In genomic region chr5:41796061-41796460, GRCh38 we compare ENCODE assay signal across 3 cellular contexts.
TF ChIP-seq lines count a peak whose summit lies in the region.

No MANE protein-coding gene starts in this region.

TF ChIP-seq in A549, 52 proteins besides CTCF, POLR2A, EP300 and RAD21:
- TF ChIP-seq ZC3H11A (IDR thresholded peaks at IDR 0.05): no peak
- TF ChIP-seq JUN (IDR thresholded peaks at IDR 0.05): no peak
TF ChIP-seq in A549: peak in this region for 0.

TF ChIP-seq in IMR-90, 13 proteins besides CTCF, POLR2A, EP300 and RAD21:
- TF ChIP-seq MAFK (IDR thresholded peaks at IDR 0.05; ENCODE audit: low read depth, low read length): no peak
- TF ChIP-seq CEBPB (IDR thresholded peaks at IDR 0.05; ENCODE audit: low read depth, low read length): no peak
- no peak for TF ChIP-seq CHD1 (IDR thresholded peaks at IDR 0.05; ENCODE audit: low read depth, low read length)
- TF ChIP-seq FOS (IDR thresholded peaks at IDR 0.05; ENCODE audit: low read depth, low read length): no peak
- TF ChIP-seq SMC3 (IDR thresholded peaks at IDR 0.05; ENCODE audit: low read depth, low read length): no peak
- TF ChIP-seq NFE2L2 (IDR thresholded peaks at IDR 0.05; ENCODE audit: low read depth, low read length): no peak
- TF ChIP-seq RFX5 (IDR thresholded peaks at IDR 0.05; ENCODE audit: low read depth, low read length): no peak
- TF ChIP-seq, protein P1, sequence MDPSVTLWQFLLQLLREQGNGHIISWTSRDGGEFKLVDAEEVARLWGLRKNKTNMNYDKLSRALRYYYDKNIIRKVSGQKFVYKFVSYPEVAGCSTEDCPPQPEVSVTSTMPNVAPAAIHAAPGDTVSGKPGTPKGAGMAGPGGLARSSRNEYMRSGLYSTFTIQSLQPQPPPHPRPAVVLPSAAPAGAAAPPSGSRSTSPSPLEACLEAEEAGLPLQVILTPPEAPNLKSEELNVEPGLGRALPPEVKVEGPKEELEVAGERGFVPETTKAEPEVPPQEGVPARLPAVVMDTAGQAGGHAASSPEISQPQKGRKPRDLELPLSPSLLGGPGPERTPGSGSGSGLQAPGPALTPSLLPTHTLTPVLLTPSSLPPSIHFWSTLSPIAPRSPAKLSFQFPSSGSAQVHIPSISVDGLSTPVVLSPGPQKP (IDR thresholded peaks at IDR 0.05; ENCODE audit: borderline replicate concordance, low read depth, low read length): no peak
- TF ChIP-seq BHLHE40 (IDR thresholded peaks at IDR 0.05; ENCODE audit: low read depth, low read length): no peak
- no peak for TF ChIP-seq MXI1 (IDR thresholded peaks at IDR 0.05; ENCODE audit: borderline replicate concordance, low read depth, low read length)
- no peak for TF ChIP-seq RCOR1 (IDR thresholded peaks at IDR 0.05; ENCODE audit: insufficient replicate concordance, low read length)
- no peak for TF ChIP-seq USF2 (IDR thresholded peaks at IDR 0.05; ENCODE audit: low read depth, low read length)
- no peak for TF ChIP-seq MAZ (IDR thresholded peaks at IDR 0.05; ENCODE audit: borderline replicate concordance, low read depth, low read length)

TF ChIP-seq in WTC11, 78 proteins besides CTCF, POLR2A, EP300 and RAD21:
- TF ChIP-seq CBFB (CRISPR knock-in tag; IDR thresholded peaks at IDR 0.05; ENCODE audit: low read depth) (no peak), E2F5 (CRISPR knock-in tag; IDR thresholded peaks at IDR 0.05) (no peak), SP1 (CRISPR knock-in tag; conservative IDR thresholded peaks at IDR 0.05) (no peak), ZNF423 (CRISPR knock-in tag; IDR thresholded peaks at IDR 0.05) (no peak), MXD4 (CRISPR knock-in tag; IDR thresholded peaks at IDR 0.05; ENCODE audit: borderline replicate concordance) (no peak), SOX15 (CRISPR knock-in tag; IDR thresholded peaks at IDR 0.05) (no peak), ZNF416 (CRISPR knock-in tag; IDR thresholded peaks at IDR 0.05) (no peak), NFYB (CRISPR knock-in tag; conservative IDR thresholded peaks at IDR 0.05; ENCODE audit: low read depth) (no peak), FOXP1 (CRISPR knock-in tag; IDR thresholded peaks at IDR 0.05; ENCODE audit: borderline replicate concordance) (no peak), NR3C1 (CRISPR knock-in tag; conservative IDR thresholded peaks at IDR 0.05; ENCODE audit: low read depth) (no peak), PRRX2 (CRISPR knock-in tag; IDR thresholded peaks at IDR 0.05) (no peak), JUN (CRISPR knock-in tag; IDR thresholded peaks at IDR 0.05) (no peak), CREB1 (CRISPR knock-in tag; IDR thresholded peaks at IDR 0.05) (no peak)
- TF ChIP-seq, protein P2, sequence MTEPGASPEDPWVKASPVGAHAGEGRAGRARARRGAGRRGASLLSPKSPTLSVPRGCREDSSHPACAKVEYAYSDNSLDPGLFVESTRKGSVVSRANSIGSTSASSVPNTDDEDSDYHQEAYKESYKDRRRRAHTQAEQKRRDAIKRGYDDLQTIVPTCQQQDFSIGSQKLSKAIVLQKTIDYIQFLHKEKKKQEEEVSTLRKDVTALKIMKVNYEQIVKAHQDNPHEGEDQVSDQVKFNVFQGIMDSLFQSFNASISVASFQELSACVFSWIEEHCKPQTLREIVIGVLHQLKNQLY (CRISPR knock-in tag; IDR thresholded peaks at IDR 0.05): no peak
- TF ChIP-seq, protein P3, sequence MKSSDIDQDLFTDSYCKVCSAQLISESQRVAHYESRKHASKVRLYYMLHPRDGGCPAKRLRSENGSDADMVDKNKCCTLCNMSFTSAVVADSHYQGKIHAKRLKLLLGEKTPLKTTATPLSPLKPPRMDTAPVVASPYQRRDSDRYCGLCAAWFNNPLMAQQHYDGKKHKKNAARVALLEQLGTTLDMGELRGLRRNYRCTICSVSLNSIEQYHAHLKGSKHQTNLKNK (CRISPR knock-in tag; IDR thresholded peaks at IDR 0.05): no peak
- TF ChIP-seq, protein P4, sequence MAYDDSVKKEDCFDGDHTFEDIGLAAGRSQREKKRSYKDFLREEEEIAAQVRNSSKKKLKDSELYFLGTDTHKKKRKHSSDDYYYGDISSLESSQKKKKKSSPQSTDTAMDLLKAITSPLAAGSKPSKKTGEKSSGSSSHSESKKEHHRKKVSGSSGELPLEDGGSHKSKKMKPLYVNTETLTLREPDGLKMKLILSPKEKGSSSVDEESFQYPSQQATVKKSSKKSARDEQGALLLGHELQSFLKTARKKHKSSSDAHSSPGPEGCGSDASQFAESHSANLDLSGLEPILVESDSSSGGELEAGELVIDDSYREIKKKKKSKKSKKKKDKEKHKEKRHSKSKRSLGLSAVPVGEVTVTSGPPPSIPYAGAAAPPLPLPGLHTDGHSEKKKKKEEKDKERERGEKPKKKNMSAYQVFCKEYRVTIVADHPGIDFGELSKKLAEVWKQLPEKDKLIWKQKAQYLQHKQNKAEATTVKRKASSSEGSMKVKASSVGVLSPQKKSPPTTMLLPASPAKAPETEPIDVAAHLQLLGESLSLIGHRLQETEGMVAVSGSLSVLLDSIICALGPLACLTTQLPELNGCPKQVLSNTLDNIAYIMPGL (CRISPR knock-in tag; IDR thresholded peaks at IDR 0.05): no peak
